1 cellular context compared by ENCODE assay signal in the genomic region with DNA sequence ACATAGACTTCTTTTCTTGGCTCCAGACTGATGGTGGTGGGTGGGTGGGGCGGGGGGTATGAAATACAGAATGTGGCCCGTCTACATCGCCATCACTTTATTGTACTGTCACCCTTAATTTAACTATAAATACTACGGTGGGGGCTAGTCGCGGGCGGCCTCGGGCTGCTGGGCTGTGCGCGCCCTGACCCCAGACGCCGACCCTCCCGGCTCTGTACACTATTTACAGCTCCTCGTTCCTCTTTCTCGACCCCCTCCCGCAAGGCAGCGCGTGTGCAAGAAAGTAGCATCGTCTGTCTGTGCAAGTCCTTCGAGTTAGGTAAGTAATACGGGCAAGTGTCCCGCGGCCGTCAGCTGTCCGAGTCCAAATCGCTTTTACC.
TF ChIP-seq lines count a peak whose summit lies in the region.

No MANE protein-coding gene starts in this region.

TF ChIP-seq in HepG2, 621 proteins besides CTCF, POLR2A, EP300 and RAD21 (continued from another document):
- TF ChIP-seq, protein P1, sequence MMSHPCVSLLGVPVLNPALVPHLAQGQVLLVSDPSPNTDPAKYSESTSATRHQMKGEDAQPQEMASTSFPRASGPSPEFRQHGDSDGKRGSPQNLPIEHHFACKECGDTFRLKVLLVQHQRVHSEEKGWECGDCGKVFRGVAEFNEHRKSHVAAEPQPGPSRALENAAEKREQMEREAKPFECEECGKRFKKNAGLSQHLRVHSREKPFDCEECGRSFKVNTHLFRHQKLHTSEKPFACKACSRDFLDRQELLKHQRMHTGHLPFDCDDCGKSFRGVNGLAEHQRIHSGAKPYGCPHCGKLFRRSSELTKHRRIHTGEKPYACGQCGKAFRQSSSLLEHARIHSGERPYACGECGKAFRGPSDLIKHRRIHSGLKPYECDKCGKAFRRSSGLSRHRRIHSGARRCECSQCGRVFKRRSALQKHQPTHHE (CRISPR knock-in tag; IDR thresholded peaks at IDR 0.05; ENCODE audit: borderline replicate concordance) = no peak
- TF ChIP-seq ZNF101 (CRISPR knock-in tag; IDR thresholded peaks at IDR 0.05; ENCODE audit: borderline replicate concordance, low read depth) = no peak
- TF ChIP-seq ZNF460 (CRISPR knock-in tag; IDR thresholded peaks at IDR 0.05; ENCODE audit: borderline replicate concordance) = no peak
- no peak for TF ChIP-seq ZNF251 (CRISPR knock-in tag; IDR thresholded peaks at IDR 0.05)
- TF ChIP-seq KMT2B (CRISPR knock-in tag; IDR thresholded peaks at IDR 0.05) = no peak
- TF ChIP-seq, protein P2, sequence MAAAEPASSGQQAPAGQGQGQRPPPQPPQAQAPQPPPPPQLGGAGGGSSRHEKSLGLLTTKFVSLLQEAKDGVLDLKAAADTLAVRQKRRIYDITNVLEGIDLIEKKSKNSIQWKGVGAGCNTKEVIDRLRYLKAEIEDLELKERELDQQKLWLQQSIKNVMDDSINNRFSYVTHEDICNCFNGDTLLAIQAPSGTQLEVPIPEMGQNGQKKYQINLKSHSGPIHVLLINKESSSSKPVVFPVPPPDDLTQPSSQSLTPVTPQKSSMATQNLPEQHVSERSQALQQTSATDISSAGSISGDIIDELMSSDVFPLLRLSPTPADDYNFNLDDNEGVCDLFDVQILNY (CRISPR knock-in tag; conservative IDR thresholded peaks at IDR 0.05) = no peak
- no peak for TF ChIP-seq IKZF1 (IDR thresholded peaks at IDR 0.05)
- no peak for TF ChIP-seq KMT2A (CRISPR knock-in tag; IDR thresholded peaks at IDR 0.05)
- no peak for TF ChIP-seq PHF8 (CRISPR knock-in tag; IDR thresholded peaks at IDR 0.05)
- no peak for TF ChIP-seq MTF1 (CRISPR knock-in tag; IDR thresholded peaks at IDR 0.05)
- no peak for TF ChIP-seq ZMAT3 (CRISPR knock-in tag; conservative IDR thresholded peaks at IDR 0.05)
- no peak for TF ChIP-seq HNRNPLL (IDR thresholded peaks at IDR 0.05; ENCODE audit: low read depth, low read length, poor library complexity, severe bottlenecking)
- no peak for TF ChIP-seq PAX8 (CRISPR knock-in tag; IDR thresholded peaks at IDR 0.05; ENCODE audit: borderline replicate concordance)
- no peak for TF ChIP-seq ZNF264 (CRISPR knock-in tag; IDR thresholded peaks at IDR 0.05)
